In genomic region chr19:41225238-41226052, GRCh38 we compare ENCODE assay signal across 1 cellular context.
TF ChIP-seq lines count a peak whose summit lies in the region.

No MANE protein-coding gene starts in this region.

TF ChIP-seq in HEK293, 187 proteins besides CTCF, POLR2A, EP300 and RAD21 (continued from another document):
- TF ChIP-seq, protein P1, sequence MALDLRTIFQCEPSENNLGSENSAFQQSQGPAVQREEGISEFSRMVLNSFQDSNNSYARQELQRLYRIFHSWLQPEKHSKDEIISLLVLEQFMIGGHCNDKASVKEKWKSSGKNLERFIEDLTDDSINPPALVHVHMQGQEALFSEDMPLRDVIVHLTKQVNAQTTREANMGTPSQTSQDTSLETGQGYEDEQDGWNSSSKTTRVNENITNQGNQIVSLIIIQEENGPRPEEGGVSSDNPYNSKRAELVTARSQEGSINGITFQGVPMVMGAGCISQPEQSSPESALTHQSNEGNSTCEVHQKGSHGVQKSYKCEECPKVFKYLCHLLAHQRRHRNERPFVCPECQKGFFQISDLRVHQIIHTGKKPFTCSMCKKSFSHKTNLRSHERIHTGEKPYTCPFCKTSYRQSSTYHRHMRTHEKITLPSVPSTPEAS (tag by site-specific recombination; IDR thresholded peaks at IDR 0.05), result peak; percentile 90
- TF ChIP-seq BCL11A (tag by site-specific recombination; IDR thresholded peaks at IDR 0.05; ENCODE audit: low read depth), result no peak
- no peak for TF ChIP-seq ZNF133 (tag by site-specific recombination; IDR thresholded peaks at IDR 0.05)
- TF ChIP-seq MYNN (tag by site-specific recombination; IDR thresholded peaks at IDR 0.05; ENCODE audit: borderline replicate concordance), result no peak
- no peak for TF ChIP-seq ZNF184 (tag by site-specific recombination; IDR thresholded peaks at IDR 0.05)
- no peak for TF ChIP-seq ZNF660 (tag by site-specific recombination; IDR thresholded peaks at IDR 0.05)
- peak; percentile 91 for TF ChIP-seq ZBTB21 (tag by site-specific recombination; IDR thresholded peaks at IDR 0.05)
- TF ChIP-seq, protein P2, sequence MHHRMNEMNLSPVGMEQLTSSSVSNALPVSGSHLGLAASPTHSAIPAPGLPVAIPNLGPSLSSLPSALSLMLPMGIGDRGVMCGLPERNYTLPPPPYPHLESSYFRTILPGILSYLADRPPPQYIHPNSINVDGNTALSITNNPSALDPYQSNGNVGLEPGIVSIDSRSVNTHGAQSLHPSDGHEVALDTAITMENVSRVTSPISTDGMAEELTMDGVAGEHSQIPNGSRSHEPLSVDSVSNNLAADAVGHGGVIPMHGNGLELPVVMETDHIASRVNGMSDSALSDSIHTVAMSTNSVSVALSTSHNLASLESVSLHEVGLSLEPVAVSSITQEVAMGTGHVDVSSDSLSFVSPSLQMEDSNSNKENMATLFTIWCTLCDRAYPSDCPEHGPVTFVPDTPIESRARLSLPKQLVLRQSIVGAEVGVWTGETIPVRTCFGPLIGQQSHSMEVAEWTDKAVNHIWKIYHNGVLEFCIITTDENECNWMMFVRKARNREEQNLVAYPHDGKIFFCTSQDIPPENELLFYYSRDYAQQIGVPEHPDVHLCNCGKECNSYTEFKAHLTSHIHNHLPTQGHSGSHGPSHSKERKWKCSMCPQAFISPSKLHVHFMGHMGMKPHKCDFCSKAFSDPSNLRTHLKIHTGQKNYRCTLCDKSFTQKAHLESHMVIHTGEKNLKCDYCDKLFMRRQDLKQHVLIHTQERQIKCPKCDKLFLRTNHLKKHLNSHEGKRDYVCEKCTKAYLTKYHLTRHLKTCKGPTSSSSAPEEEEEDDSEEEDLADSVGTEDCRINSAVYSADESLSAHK (tag by site-specific recombination; IDR thresholded peaks at IDR 0.05), result 0 out of 2 replicates have a peak, but pooled peaks have one; percentile 6
- TF ChIP-seq REPIN1 (tag by site-specific recombination; IDR thresholded peaks at IDR 0.05; ENCODE audit: low read depth), result no peak
- TF ChIP-seq ZNF394 (tag by site-specific recombination; IDR thresholded peaks at IDR 0.05; ENCODE audit: borderline replicate concordance), result no peak; the same call in 1 of the 2 replicates
- TF ChIP-seq ZBTB7A (tag by site-specific recombination; IDR thresholded peaks at IDR 0.05; ENCODE audit: low read depth), result no peak
- peak; percentile 35 for TF ChIP-seq GLIS1 (tag by site-specific recombination; IDR thresholded peaks at IDR 0.05)
- TF ChIP-seq SALL2 (tag by site-specific recombination; IDR thresholded peaks at IDR 0.05; ENCODE audit: borderline replicate concordance), result 0 out of 2 replicates have a peak, but pooled peaks have one; percentile 66
- no peak; the same call in 1 of the 2 replicates for TF ChIP-seq ZNF843 (tag by site-specific recombination; IDR thresholded peaks at IDR 0.05)
- no peak for TF ChIP-seq ZIC2 (tag by site-specific recombination; IDR thresholded peaks at IDR 0.05)
- TF ChIP-seq ZNF48 (tag by site-specific recombination; IDR thresholded peaks at IDR 0.05), result no peak
- TF ChIP-seq KLF7 (tag by site-specific recombination; IDR thresholded peaks at IDR 0.05; ENCODE audit: borderline replicate concordance), result peak; percentile 64; the same call in 1 of the 2 replicates
- peak; percentile 36; the same call in 1 of the 2 replicates for TF ChIP-seq ZNF2 (tag by site-specific recombination; IDR thresholded peaks at IDR 0.05)
- TF ChIP-seq ZNF571 (tag by site-specific recombination; IDR thresholded peaks at IDR 0.05), result no peak
- TF ChIP-seq ZNF37A (tag by site-specific recombination; IDR thresholded peaks at IDR 0.05), result no peak
- TF ChIP-seq, protein P3, sequence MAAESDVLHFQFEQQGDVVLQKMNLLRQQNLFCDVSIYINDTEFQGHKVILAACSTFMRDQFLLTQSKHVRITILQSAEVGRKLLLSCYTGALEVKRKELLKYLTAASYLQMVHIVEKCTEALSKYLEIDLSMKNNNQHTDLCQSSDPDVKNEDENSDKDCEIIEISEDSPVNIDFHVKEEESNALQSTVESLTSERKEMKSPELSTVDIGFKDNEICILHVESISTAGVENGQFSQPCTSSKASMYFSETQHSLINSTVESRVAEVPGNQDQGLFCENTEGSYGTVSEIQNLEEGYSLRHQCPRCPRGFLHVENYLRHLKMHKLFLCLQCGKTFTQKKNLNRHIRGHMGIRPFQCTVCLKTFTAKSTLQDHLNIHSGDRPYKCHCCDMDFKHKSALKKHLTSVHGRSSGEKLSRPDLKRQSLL (tag by site-specific recombination; IDR thresholded peaks at IDR 0.05), result no peak
- TF ChIP-seq ZNF549 (tag by site-specific recombination; IDR thresholded peaks at IDR 0.05), result no peak
- no peak for TF ChIP-seq IKZF3 (tag by site-specific recombination; IDR thresholded peaks at IDR 0.05)
- TF ChIP-seq, protein P4, sequence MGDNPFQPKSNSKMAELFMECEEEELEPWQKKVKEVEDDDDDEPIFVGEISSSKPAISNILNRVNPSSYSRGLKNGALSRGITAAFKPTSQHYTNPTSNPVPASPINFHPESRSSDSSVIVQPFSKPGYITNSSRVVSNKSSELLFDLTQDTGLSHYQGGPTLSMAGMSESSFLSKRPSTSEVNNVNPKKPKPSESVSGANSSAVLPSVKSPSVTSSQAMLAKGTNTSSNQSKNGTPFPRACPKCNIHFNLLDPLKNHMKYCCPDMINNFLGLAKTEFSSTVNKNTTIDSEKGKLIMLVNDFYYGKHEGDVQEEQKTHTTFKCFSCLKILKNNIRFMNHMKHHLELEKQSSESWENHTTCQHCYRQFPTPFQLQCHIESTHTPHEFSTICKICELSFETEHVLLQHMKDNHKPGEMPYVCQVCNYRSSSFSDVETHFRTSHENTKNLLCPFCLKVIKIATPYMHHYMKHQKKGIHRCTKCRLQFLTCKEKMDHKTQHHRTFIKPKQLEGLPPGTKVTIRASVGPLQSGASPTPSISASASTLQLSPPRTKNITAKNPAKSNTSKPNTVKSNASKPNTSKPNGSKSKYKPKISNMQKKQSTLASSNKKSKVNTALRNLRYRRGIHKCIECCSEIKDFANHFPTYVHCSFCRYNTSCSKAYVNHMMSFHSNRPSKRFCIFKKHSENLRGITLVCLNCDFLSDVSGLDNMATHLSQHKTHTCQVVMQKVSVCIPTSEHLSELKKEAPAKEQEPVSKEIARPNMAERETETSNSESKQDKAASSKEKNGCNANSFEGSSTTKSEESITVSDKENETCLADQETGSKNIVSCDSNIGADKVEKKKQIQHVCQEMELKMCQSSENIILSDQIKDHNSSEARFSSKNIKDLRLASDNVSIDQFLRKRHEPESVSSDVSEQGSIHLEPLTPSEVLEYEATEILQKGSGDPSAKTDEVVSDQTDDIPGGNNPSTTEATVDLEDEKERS (tag by site-specific recombination; IDR thresholded peaks at IDR 0.05), result peak; percentile 82
- peak; percentile 86; the same call in 1 of the 2 replicates for TF ChIP-seq ZFP37 (tag by site-specific recombination; IDR thresholded peaks at IDR 0.05)
- no peak for TF ChIP-seq ZNF155 (tag by site-specific recombination; IDR thresholded peaks at IDR 0.05)
- no peak for TF ChIP-seq ZNF274 (IDR thresholded peaks at IDR 0.05; ENCODE audit: low read length)
- no peak for TF ChIP-seq ZNF274 (tag by site-specific recombination; IDR thresholded peaks at IDR 0.05; ENCODE audit: borderline replicate concordance)
- TF ChIP-seq ZNF600 (tag by site-specific recombination; IDR thresholded peaks at IDR 0.05), result peak; percentile 89
- no peak for TF ChIP-seq HOXC10 (CRISPR knock-in tag; IDR thresholded peaks at IDR 0.05)
- no peak for TF ChIP-seq ZNF624 (tag by site-specific recombination; IDR thresholded peaks at IDR 0.05)
- no peak for TF ChIP-seq SETDB1 (IDR thresholded peaks at IDR 0.05; ENCODE audit: insufficient read length, low read length)
- TF ChIP-seq ZNF19 (tag by site-specific recombination; IDR thresholded peaks at IDR 0.05; ENCODE audit: low read depth), result no peak
- no peak for TF ChIP-seq MZF1 (tag by site-specific recombination; IDR thresholded peaks at IDR 0.05; ENCODE audit: borderline replicate concordance)
- TF ChIP-seq, protein P5, sequence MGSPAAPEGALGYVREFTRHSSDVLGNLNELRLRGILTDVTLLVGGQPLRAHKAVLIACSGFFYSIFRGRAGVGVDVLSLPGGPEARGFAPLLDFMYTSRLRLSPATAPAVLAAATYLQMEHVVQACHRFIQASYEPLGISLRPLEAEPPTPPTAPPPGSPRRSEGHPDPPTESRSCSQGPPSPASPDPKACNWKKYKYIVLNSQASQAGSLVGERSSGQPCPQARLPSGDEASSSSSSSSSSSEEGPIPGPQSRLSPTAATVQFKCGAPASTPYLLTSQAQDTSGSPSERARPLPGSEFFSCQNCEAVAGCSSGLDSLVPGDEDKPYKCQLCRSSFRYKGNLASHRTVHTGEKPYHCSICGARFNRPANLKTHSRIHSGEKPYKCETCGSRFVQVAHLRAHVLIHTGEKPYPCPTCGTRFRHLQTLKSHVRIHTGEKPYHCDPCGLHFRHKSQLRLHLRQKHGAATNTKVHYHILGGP (tag by site-specific recombination; IDR thresholded peaks at IDR 0.05), result no peak
- TF ChIP-seq ZBTB11 (tag by site-specific recombination; conservative IDR thresholded peaks at IDR 0.05; ENCODE audit: low read depth), result no peak
- no peak for TF ChIP-seq ZNF670 (tag by site-specific recombination; IDR thresholded peaks at IDR 0.05; ENCODE audit: low read depth)
- TF ChIP-seq KLF9 (tag by site-specific recombination; IDR thresholded peaks at IDR 0.05; ENCODE audit: low read depth), result peak; percentile 36; the same call in 1 of the 2 replicates
- TF ChIP-seq, protein P6, sequence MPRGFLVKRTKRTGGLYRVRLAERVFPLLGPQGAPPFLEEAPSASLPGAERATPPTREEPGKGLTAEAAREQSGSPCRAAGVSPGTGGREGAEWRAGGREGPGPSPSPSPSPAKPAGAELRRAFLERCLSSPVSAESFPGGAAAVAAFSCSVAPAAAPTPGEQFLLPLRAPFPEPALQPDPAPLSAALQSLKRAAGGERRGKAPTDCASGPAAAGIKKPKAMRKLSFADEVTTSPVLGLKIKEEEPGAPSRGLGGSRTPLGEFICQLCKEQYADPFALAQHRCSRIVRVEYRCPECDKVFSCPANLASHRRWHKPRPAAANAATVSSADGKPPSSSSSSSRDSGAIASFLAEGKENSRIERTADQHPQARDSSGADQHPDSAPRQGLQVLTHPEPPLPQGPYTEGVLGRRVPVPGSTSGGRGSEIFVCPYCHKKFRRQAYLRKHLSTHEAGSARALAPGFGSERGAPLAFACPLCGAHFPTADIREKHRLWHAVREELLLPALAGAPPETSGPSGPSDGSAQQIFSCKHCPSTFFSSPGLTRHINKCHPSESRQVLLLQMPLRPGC (tag by site-specific recombination; IDR thresholded peaks at IDR 0.05), result peak; percentile 100
- TF ChIP-seq MEIS1 (CRISPR knock-in tag; IDR thresholded peaks at IDR 0.05; ENCODE audit: borderline replicate concordance), result no peak
